Comparison of ENCODE assay signal across 11 cellular contexts in the genomic region with DNA sequence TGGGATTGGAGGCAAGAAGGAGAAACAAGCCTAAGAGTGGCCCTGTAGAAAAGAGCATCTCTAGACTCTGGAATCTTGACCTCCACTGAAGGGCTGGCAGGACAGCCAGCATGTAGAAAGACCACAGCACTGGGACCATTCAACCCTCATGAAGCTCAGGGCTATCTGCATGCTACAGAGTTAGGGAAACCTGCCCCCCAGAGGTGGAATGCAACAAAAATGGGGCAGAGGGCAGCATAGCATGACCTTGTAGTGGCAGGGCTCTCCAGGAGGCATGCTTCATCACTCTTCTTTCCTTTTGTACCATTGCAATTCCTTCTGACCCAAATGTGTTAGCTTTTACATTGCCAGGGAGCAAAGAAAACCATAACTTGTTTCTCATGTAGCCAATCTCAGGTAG.
A peak's percentile ranks its signal among the peaks of the same experiment; 100 is the strongest.
DNase-seq lines count a peak whose midpoint lies in the region; ATAC-seq, FAIRE-seq and TF ChIP-seq lines count a peak whose summit lies in the region.
"Had no signal": no experiment of that assay in that cellular context is flagged by ENCODE, and none has a peak within 500 bp of the region (broad histone marks: within the 10 kb centered on the region; RNA-seq: fewer than 3 reads in every experiment).

No MANE protein-coding gene starts in this region.

- no peaks in the 10 kb centered on the region for H3K79me1 ChIP-seq in H1 (ENCODE audit: low read depth, low read length)

- POLR2A ChIA-PET in H1 (lab: Charles Lee; ENCODE audit: partially characterized antibody), result interaction anchor here (0.7 to 1.6 kb wide), 2 partner anchors 9 to 1519 kb away, joined by 3 to 6 read pairs; no protein-coding TSS in a partner anchor

- no peak overlapping the region for H4K8ac ChIP-seq in H1 (ENCODE audit: extremely low read depth, insufficient read depth, low read length)

- no peak overlapping the region for H2BK15ac ChIP-seq in H1 (ENCODE audit: low read length)

- no peak overlapping the region for H4K91ac ChIP-seq in H1 (replicated peaks; ENCODE audit: insufficient read length, low read length)

- no peak overlapping the region for H3K23ac ChIP-seq in H1 (ENCODE audit: insufficient read length)

- H3K18ac ChIP-seq in H1 (ENCODE audit: extremely low read depth, low read length), result no peak overlapping the region

- H2BK20ac ChIP-seq in H1 (ENCODE audit: low read length), result no peak overlapping the region

- H4K5ac ChIP-seq in H1 (ENCODE audit: insufficient read length, low read depth, low read length), result no peak overlapping the region

- TF ChIP-seq EP300 in H1 (IDR thresholded peaks at IDR 0.05; ENCODE audit: borderline replicate concordance in 1 of 2, low read depth in 2 of 2, low read length in 2 of 2), result no peak
- TF ChIP-seq EP300 in ovary (IDR thresholded peaks at IDR 0.05), result no peak

- FAIRE-seq in H1 (lab: Jason Lieb, UNC), result peak; percentile 62

- H3K79me2 ChIP-seq in H1 (ENCODE audit: control insufficient read depth in 1 of 2, insufficient read depth in 2 of 2, low read length in 2 of 2), result no peaks in the 10 kb centered on the region

- H3K4me3 ChIP-seq in HL-60 (replicated peaks; ENCODE audit: insufficient read depth, low read length) (no peak overlapping the region), H1 (ENCODE audit: extremely low read depth in 1 of 4, insufficient read depth in 2 of 4, low read depth in 3 of 4, low read length in 4 of 4) (no peak overlapping the region), ovary (no peak overlapping the region)
- H3K4me3 ChIP-seq: tibial nerve had no signal

- no peaks in the 10 kb centered on the region for H4K20me1 ChIP-seq in H1 (replicated peaks in 1 of 2; ENCODE audit: control insufficient read depth in 1 of 2, insufficient read depth in 2 of 2, low read length in 2 of 2)

- no peak overlapping the region for H2BK120ac ChIP-seq in H1 (replicated peaks; ENCODE audit: low read depth, low read length)

- no peak overlapping the region for H2AK5ac ChIP-seq in H1 (ENCODE audit: low read depth, low read length)

- peak; percentile 75 to 84 for TF ChIP-seq RAD21 in H1 (IDR thresholded peaks at IDR 0.05 in 1 of 2, conservative IDR thresholded peaks at IDR 0.05 in 1 of 2; ENCODE audit: low read depth in 2 of 2, low read length in 2 of 2)

- in situ Hi-C loops in ACHN (cut with HindIII; ENCODE audit: low pct_ligation_motif_present, low pct_unique_long_range_greater_than_20kb, low sequenced_read_pairs), result no loop called here

- ATAC-seq in GM18867 (IDR thresholded peaks at IDR 0.05; ENCODE audit: unreplicated experiment) (peak; percentile 63), GM19452 (IDR thresholded peaks at IDR 0.05; ENCODE audit: unreplicated experiment) (no peak)

- H2BK12ac ChIP-seq in H1 (ENCODE audit: low read depth, low read length), result 0 out of 2 replicates have a peak overlapping the region, but pooled peaks have one; percentile 54

- peak; percentile 14 for DNase-seq in ACHN
- peak in 1 of 2 experiments; percentile 29 for DNase-seq in HL-60 (ENCODE audit: low read depth in 1 of 2, low spot score in 1 of 2)
- no peak for DNase-seq in H1 (ENCODE audit: low read depth in 1 of 2, low spot score in 2 of 2)
- DNase-seq in NCI-H1092 (lab: John Stamatoyannopoulos, UW), result no peak
- DNase-seq in ovary, result no peak
- DNase-seq in NCI-H1417 (lab: John Stamatoyannopoulos, UW), result no peak
- DNase-seq: activated T-cell treated with anti-CD3 and anti-CD28 coated beads, Interleukin-2, amount 50 U/mL, for 72 hours; aorta had no signal

- no peak overlapping the region for H2AFZ ChIP-seq in H1 (ENCODE audit: low read length)

- no peak overlapping the region for H3K4ac ChIP-seq in H1 (replicated peaks; ENCODE audit: insufficient read length, low read depth, low read length)

- H3K23me2 ChIP-seq in H1 (ENCODE audit: low read depth, low read length), result no peaks in the 10 kb centered on the region

- no peak overlapping the region for H3K9ac ChIP-seq in H1 (replicated peaks in 1 of 4; ENCODE audit: extremely low read depth in 1 of 4, low read depth in 3 of 4, low read length in 3 of 4)

- no peaks in the 10 kb centered on the region for H3K27me3 ChIP-seq in HL-60 (ENCODE audit: insufficient read depth, poor library complexity, severe bottlenecking)
- H3K27me3 ChIP-seq in H1 (replicated peaks in 1 of 4; ENCODE audit: control insufficient read depth in 3 of 4, extremely low read depth in 1 of 4, insufficient read depth in 3 of 4, low read length in 3 of 4), result no peaks in the 10 kb centered on the region; a peak in 1 of 7 replicates
- H3K27me3 ChIP-seq in ovary, result no peaks in the 10 kb centered on the region
- H3K27me3 ChIP-seq: tibial nerve had no signal

- TF ChIP-seq POLR2A in H1 (IDR thresholded peaks at IDR 0.05; ENCODE audit: control extremely low read depth in 1 of 2, low read depth in 2 of 2, low read length in 2 of 2) (no peak), ovary (IDR thresholded peaks at IDR 0.05) (no peak)

- H3K9me3 ChIP-seq in H1 (ENCODE audit: insufficient read depth in 2 of 2, low read depth in 1 of 2, low read length in 1 of 2) (peaks cover 0 to 4% of the 10 kb centered on the region in 2 experiments; a peak in 1 of 4 replicates), ovary (no peaks in the 10 kb centered on the region)
- H3K9me3 ChIP-seq: tibial nerve had no signal

- no peak overlapping the region for H3K27ac ChIP-seq in HL-60 (replicated peaks)
- no peak overlapping the region for H3K27ac ChIP-seq in H1 (ENCODE audit: low read depth, low read length)
- H3K27ac ChIP-seq in ovary, result no peak overlapping the region
- H3K27ac ChIP-seq: tibial nerve had no signal

- CTCF ChIA-PET in H1 (lab: Charles Lee; ENCODE audit: partially characterized antibody), result interaction anchor here (0.9 to 4.8 kb wide), 23 partner anchors 9 to 447 kb away, joined by 3 to 41 read pairs (median 5); a partner anchor contains a TSS

- H3K14ac ChIP-seq in H1 (ENCODE audit: insufficient read length), result no peak overlapping the region

- intact Hi-C loops in ovary (cut with DNase I), result no loop called here

- H3K4me2 ChIP-seq in H1 (ENCODE audit: insufficient read depth in 1 of 2, low read depth in 2 of 2, low read length in 2 of 2), result no peak overlapping the region

- peaks cover 0 to 7% (median 0%) of the 10 kb centered on the region in 4 experiments; a peak in 3 of 7 replicates for H3K4me1 ChIP-seq in H1 (replicated peaks in 1 of 4; ENCODE audit: control insufficient read depth in 3 of 4, insufficient read depth in 4 of 4, low read length in 3 of 4)
- H3K4me1 ChIP-seq in ovary (ENCODE audit: insufficient read depth), result no peaks in the 10 kb centered on the region
- H3K4me1 ChIP-seq: tibial nerve had no signal

- H3K36me3 ChIP-seq in H1 (ENCODE audit: control insufficient read depth in 2 of 4, insufficient read depth in 4 of 4, low read length in 3 of 4) (no peaks in the 10 kb centered on the region), ovary (no peaks in the 10 kb centered on the region)
- H3K36me3 ChIP-seq: tibial nerve had no signal

- H2BK5ac ChIP-seq in H1 (ENCODE audit: low read depth, low read length), result no peak overlapping the region

- TF ChIP-seq CTCF in HL-60 (IDR thresholded peaks at IDR 0.05; ENCODE audit: insufficient read depth, low read length) (peak; percentile 5), H1 (IDR thresholded peaks at IDR 0.05; ENCODE audit: control extremely low read depth in 1 of 3, insufficient read depth in 1 of 3, low read depth in 1 of 3, low read length in 3 of 3) (peak; percentile 60 to 66 (median 64)), ovary (IDR thresholded peaks at IDR 0.05) (no peak)

- no peak overlapping the region for H3K56ac ChIP-seq in H1 (replicated peaks; ENCODE audit: insufficient read length, low read depth, low read length)

TF ChIP-seq in H1, 55 proteins besides CTCF, POLR2A, EP300 and RAD21:
- TF ChIP-seq TEAD4 (IDR thresholded peaks at IDR 0.05; ENCODE audit: low read depth, low read length) (peak; percentile 80), JUND (IDR thresholded peaks at IDR 0.05; ENCODE audit: low read length) (no peak)
TF ChIP-seq in H1: peak in this region for 1.

Comparison
In these comparisons a context has a peak if more than half of its experiments do, and no peak if none do; other contexts are left out.
1. CTCF ChIP-seq: peak in HL-60 (single experiment) and H1 (3 of 3); none in ovary (0 of 3).